19 cellular contexts compared by ENCODE assay signal in genomic region chr5:96990102-96990501, GRCh38.
"Had no signal": no experiment of that assay in that cellular context is flagged by ENCODE, and none has a peak within 500 bp of the region (broad histone marks: within the 10 kb centered on the region; RNA-seq: fewer than 3 reads in every experiment).

No MANE protein-coding gene starts in this region.

- H3K27me3 Mint-ChIP-seq: memory B cell, type B pancreatic cell had no signal

- H3K4me3 Mint-ChIP-seq: memory B cell, mesothelial cell of epicardium, type B pancreatic cell had no signal

- H3K4me1 ChIP-seq: heart right ventricle, left lung, lower lobe of right lung, suprapubic skin, thyroid gland had no signal

- H3K4me3 ChIP-seq: heart right ventricle, left lung, lower lobe of right lung, spleen, suprapubic skin, thyroid gland had no signal

- DNase-seq: effector memory CD4-positive, alpha-beta T cell; heart right ventricle; hypothalamus; islet precursor cell; left lung; lower lobe of right lung; spleen; stimulated activated CD4-positive, alpha-beta T cell treated with anti-CD3 and anti-CD28 coated beads, Interleukin-15, amount 100 ng/mL, for 24 hours; stimulated activated CD4-positive, alpha-beta T cell treated with anti-CD3 and anti-CD28 coated beads, Interleukin-1b, Interleukin-23, amount 100 ng/mL, for 48 hours; stimulated activated CD4-positive, alpha-beta T cell treated with anti-CD3 and anti-CD28 coated beads, Interleukin-4, amount 100 ng/mL, for 24 hours; stimulated activated naive CD4-positive, alpha-beta T cell; thyroid gland had no signal

- ATAC-seq: esophagus mucosa, heart right ventricle, left lung, lower lobe of right lung, sciatic nerve had no signal

- H3K27me3 ChIP-seq: heart right ventricle, left lung, neutrophil, spleen, suprapubic skin, thyroid gland had no signal

- H3K9me3 Mint-ChIP-seq: memory B cell, type B pancreatic cell had no signal

- H3K27ac Mint-ChIP-seq: memory B cell, mesothelial cell of epicardium, type B pancreatic cell had no signal

- H3K27ac ChIP-seq: heart right ventricle, left lung, lower lobe of right lung, neutrophil, spleen, suprapubic skin, thyroid gland had no signal

- H3K9me3 ChIP-seq: heart right ventricle, left lung, lower lobe of right lung, neutrophil, suprapubic skin, thyroid gland had no signal
